ENCODE assay signal across 1 cellular context in genomic region chr1:5416518-5416917, GRCh38.
TF ChIP-seq lines count a peak whose summit lies in the region.

No MANE protein-coding gene starts in this region.

TF ChIP-seq in HepG2, 621 proteins besides CTCF, POLR2A, EP300 and RAD21 (continued from another document):
- TF ChIP-seq ZBTB40 (IDR thresholded peaks at IDR 0.05), result peak; percentile 29; the same call in 1 of the 2 replicates
- TF ChIP-seq ZBTB40 (CRISPR knock-in tag; IDR thresholded peaks at IDR 0.05), result no peak
TF ChIP-seq in HepG2: peak in this region for 1.
